In the genomic region with DNA sequence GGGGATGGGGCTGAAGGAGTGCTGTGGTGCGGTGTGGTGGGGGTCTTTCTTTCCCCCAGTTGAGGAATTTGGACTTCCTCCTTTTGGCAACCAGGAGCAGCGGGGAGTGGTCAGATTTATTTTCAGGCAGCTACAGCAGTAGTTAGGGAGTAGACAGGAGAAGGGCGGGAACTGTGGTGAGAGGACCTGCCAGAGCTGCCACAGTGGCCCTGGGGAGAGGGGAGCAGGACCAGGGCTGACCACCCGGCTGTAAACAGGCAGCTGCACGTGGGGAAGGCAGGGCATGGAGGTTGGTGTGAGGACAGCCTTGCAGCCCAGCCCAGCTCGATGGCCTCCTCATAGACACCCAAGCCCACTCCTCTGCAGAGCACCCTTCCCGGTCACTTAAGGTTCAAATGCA, we compare ENCODE assay signal across 13 cellular contexts.
"Had no signal": no experiment of that assay in that cellular context is flagged by ENCODE, and none has a peak within 500 bp of the region (broad histone marks: within the 10 kb centered on the region; RNA-seq: fewer than 3 reads in every experiment).

No MANE protein-coding gene starts in this region.

- H3K9me3 ChIP-seq: right atrium auricular region, upper lobe of left lung had no signal

- H3K4me3 Mint-ChIP-seq: activated B cell treated with CpG ODN at 0.5 μM for 24 hours; activated CD4-positive, alpha-beta T cell treated with anti-CD3 and anti-CD28 coated beads, Interleukin-2, amount 10 ng/mL, durations not matched to agents 24 days and 14 days; activated naive CD4-positive, alpha-beta T cell treated with anti-CD3 and anti-CD28 coated beads for 36 hours; dendritic cell treated with granulocyte-macrophage colony-stimulating factor and Interleukin-4, amounts not matched to agents 40 ng/mL and 50 ng/mL, for 4 days; T-helper 1 cell treated with Interleukin-12 subunit alpha and Interleukin-12 subunit beta and Interleukin-4 antibody, amounts not matched to agents 30 μg/mL and 1 μg/mL, for 36 hours had no signal

- H3K27me3 ChIP-seq: right atrium auricular region, upper lobe of left lung had no signal

- H3K36me3 ChIP-seq: right atrium auricular region, spleen, upper lobe of left lung had no signal

- H3K27ac ChIP-seq: spleen, upper lobe of left lung had no signal

- H3K9me3 Mint-ChIP-seq: activated CD4-positive, alpha-beta T cell treated with anti-CD3 and anti-CD28 coated beads, Interleukin-2, amount 10 ng/mL, durations not matched to agents 24 days and 14 days; activated naive CD4-positive, alpha-beta T cell treated with anti-CD3 and anti-CD28 coated beads for 36 hours; dendritic cell treated with granulocyte-macrophage colony-stimulating factor and Interleukin-4, amounts not matched to agents 40 ng/mL and 50 ng/mL, for 4 days; T-helper 1 cell treated with Interleukin-12 subunit alpha and Interleukin-12 subunit beta and Interleukin-4 antibody, amounts not matched to agents 30 μg/mL and 1 μg/mL, for 36 hours had no signal

- DNase-seq: activated B cell treated with CpG ODN at 0.5 μM for 24 hours; activated CD4-positive, alpha-beta T cell treated with anti-CD3 and anti-CD28 coated beads, Interleukin-2, amount 10 ng/mL, durations not matched to agents 24 days and 14 days; activated CD8-positive, alpha-beta memory T cell treated with anti-CD3 and anti-CD28 coated beads for 24 hours; activated naive CD4-positive, alpha-beta T cell treated with anti-CD3 and anti-CD28 coated beads for 36 hours; central memory CD4-positive, alpha-beta T cell; erythroblast; spleen; stimulated activated CD4-positive, alpha-beta T cell treated with anti-CD3 and anti-CD28 coated beads, Interleukin-1b, Interleukin-23, amount 100 ng/mL, for 48 hours; stimulated activated naive CD4-positive, alpha-beta T cell; upper lobe of left lung had no signal

- H3K27ac Mint-ChIP-seq: activated B cell treated with CpG ODN at 0.5 μM for 24 hours; activated CD4-positive, alpha-beta T cell treated with anti-CD3 and anti-CD28 coated beads, Interleukin-2, amount 10 ng/mL, durations not matched to agents 24 days and 14 days; activated naive CD4-positive, alpha-beta T cell treated with anti-CD3 and anti-CD28 coated beads for 36 hours; dendritic cell treated with granulocyte-macrophage colony-stimulating factor and Interleukin-4, amounts not matched to agents 40 ng/mL and 50 ng/mL, for 4 days; T-helper 1 cell treated with Interleukin-12 subunit alpha and Interleukin-12 subunit beta and Interleukin-4 antibody, amounts not matched to agents 30 μg/mL and 1 μg/mL, for 36 hours had no signal

- H3K4me3 ChIP-seq: right atrium auricular region, spleen, upper lobe of left lung had no signal

- H3K4me1 Mint-ChIP-seq: activated B cell treated with CpG ODN at 0.5 μM for 24 hours; activated CD4-positive, alpha-beta T cell treated with anti-CD3 and anti-CD28 coated beads, Interleukin-2, amount 10 ng/mL, durations not matched to agents 24 days and 14 days had no signal

- H3K27me3 Mint-ChIP-seq: activated B cell treated with CpG ODN at 0.5 μM for 24 hours; activated CD4-positive, alpha-beta T cell treated with anti-CD3 and anti-CD28 coated beads, Interleukin-2, amount 10 ng/mL, durations not matched to agents 24 days and 14 days; dendritic cell treated with granulocyte-macrophage colony-stimulating factor and Interleukin-4, amounts not matched to agents 40 ng/mL and 50 ng/mL, for 4 days had no signal
